Comparison of ENCODE assay signal across 8 cellular contexts in genomic region chr6:3456794-3457709, GRCh38. TPM values are rescaled to one million over a fixed set of nuclear protein-coding genes. Genes with fewer than 3 reads are reported as not detected.
DNase-seq lines count a peak whose midpoint lies in the region; ATAC-seq and TF ChIP-seq lines count a peak whose summit lies in the region.

Gene SLC22A23 (minus strand): TSS chr6:3457050. CDS start chr6:3456559, 491 bp downstream.

- no peaks in the 10 kb centered on the region for H3K9me3 ChIP-seq in DOHH2 (ENCODE audit: control insufficient read depth, insufficient read depth, low read length)
- H3K9me3 ChIP-seq in NT2/D1 (ENCODE audit: insufficient read depth, low read length), result no peaks in the 10 kb centered on the region
- H3K9me3 ChIP-seq in fibroblast of lung (ENCODE audit: control insufficient read depth, insufficient read depth, low read depth, low read length), result no peaks in the 10 kb centered on the region

- no peaks in the 10 kb centered on the region for H3K36me3 Mint-ChIP-seq in natural killer cell

- intact Hi-C loops in natural killer cell (cut with micrococcal nuclease), result no loop called here

- H3K9ac ChIP-seq in NT2/D1 (ENCODE audit: insufficient read length, low read depth) (peak within 1 kb of the TSS; percentile 80), fibroblast of lung (ENCODE audit: insufficient read depth, low read length) (peak within 1 kb of the TSS; percentile 35)

- H3K36me3 ChIP-seq in DOHH2 (ENCODE audit: control insufficient read depth, low read length) (no peaks in the 10 kb centered on the region), NT2/D1 (ENCODE audit: insufficient read depth, insufficient read length, low read length) (peaks cover 2% of the 10 kb centered on the region), fibroblast of lung (ENCODE audit: control insufficient read depth, insufficient read depth, low read length) (no peaks in the 10 kb centered on the region)

- H2AFZ ChIP-seq in fibroblast of lung (ENCODE audit: low read length), result peak within 1 kb of the TSS; percentile 23

- H3K4me3 Mint-ChIP-seq in natural killer cell, result peak within 1 kb of the TSS; percentile 81

- peak; percentile 48 for DNase-seq in NT2/D1 (ENCODE audit: low read depth, low spot score)
- DNase-seq in activated T-cell treated with anti-CD3 and anti-CD28 coated beads, Interleukin-2, amount 50 U/mL, for 48 hours, result peak; percentile 78 to 80
- DNase-seq in fibroblast of lung (ENCODE audit: low read depth in 2 of 2), result peak in 1 of 2 donors; percentile 43
- DNase-seq in natural killer cell, result peak; percentile 24
- peak; percentile 73 to 86 (median 81) for DNase-seq in stimulated activated naive CD4-positive, alpha-beta T cell (lab: John Stamatoyannopoulos, UW)

- no peaks in the 10 kb centered on the region for H3F3A ChIP-seq in DOHH2 (ENCODE audit: control insufficient read depth, insufficient read depth)

- peak within 1 kb of the TSS; percentile 54 for H3K4me3 ChIP-seq in DOHH2 (ENCODE audit: low read length)
- H3K4me3 ChIP-seq in NT2/D1 (ENCODE audit: insufficient read length, low read depth), result peak within 1 kb of the TSS; percentile 47
- H3K4me3 ChIP-seq in fibroblast of lung (replicated peaks in 1 of 4; ENCODE audit: control extremely low read depth in 1 of 4, insufficient read depth in 1 of 4, low read depth in 3 of 4, low read length in 4 of 4), result peak within 1 kb of the TSS; percentile 37 to 57 (median 50)

- no peak within 1 kb of the TSS for H3K27ac ChIP-seq in DOHH2 (ENCODE audit: low read depth, low read length)
- H3K27ac ChIP-seq in fibroblast of lung (ENCODE audit: insufficient read depth, low read length), result no peak within 1 kb of the TSS

- TF ChIP-seq CTCF in DOHH2 (IDR thresholded peaks at IDR 0.05; ENCODE audit: low read depth, low read length, poor library complexity, severe bottlenecking) (peak; percentile 36), fibroblast of lung (conservative IDR thresholded peaks at IDR 0.05 in 1 of 2, IDR thresholded peaks at IDR 0.05 in 1 of 2; ENCODE audit: low read depth in 1 of 2, low read length in 2 of 2) (peak in 1 of 2 donors; percentile 39), natural killer cell (IDR thresholded peaks at IDR 0.05) (peak; percentile 42)

- H3K27me3 Mint-ChIP-seq in natural killer cell (ENCODE audit: low read depth in 2 of 2), result peaks cover 29 to 45% of the 10 kb centered on the region in 2 donors

- H3K4me1 Mint-ChIP-seq in natural killer cell, result peaks cover 7% of the 10 kb centered on the region in 2 donors

- H3K27ac Mint-ChIP-seq in natural killer cell, result no peak within 1 kb of the TSS

- H3K4me2 ChIP-seq in DOHH2 (ENCODE audit: low read length) (peak within 1 kb of the TSS; percentile 69), fibroblast of lung (ENCODE audit: extremely low read depth, insufficient read depth, low read length) (peak within 1 kb of the TSS; percentile 84)

- H3K4me1 ChIP-seq in DOHH2 (ENCODE audit: control insufficient read depth, low read length) (peaks cover 9% of the 10 kb centered on the region; the same call in 1 of the 2 replicates), NT2/D1 (ENCODE audit: insufficient read depth, insufficient read length) (peaks cover 3% of the 10 kb centered on the region), fibroblast of lung (ENCODE audit: control insufficient read depth, extremely low read depth, insufficient read depth, low read length) (peaks cover 3% of the 10 kb centered on the region)

- ATAC-seq in HG02885 (IDR thresholded peaks at IDR 0.05; ENCODE audit: poor library complexity, unreplicated experiment) (peak; percentile 54), natural killer cell (peak; percentile 53 to 74 (median 74)), HG02588 (IDR thresholded peaks at IDR 0.05; ENCODE audit: unreplicated experiment) (no peak)

- H4K20me1 ChIP-seq in DOHH2 (ENCODE audit: control insufficient read depth, insufficient read depth, low read depth, low read length) (peaks cover 7% of the 10 kb centered on the region; the same call in 1 of the 2 replicates), fibroblast of lung (ENCODE audit: control insufficient read depth, extremely low read depth, insufficient read depth, low read length) (no peaks in the 10 kb centered on the region)

- no peaks in the 10 kb centered on the region for H3K9me2 ChIP-seq in DOHH2 (replicated peaks; ENCODE audit: control insufficient read depth, low read length)

- no peaks in the 10 kb centered on the region for H3K9me3 Mint-ChIP-seq in natural killer cell

- H3K79me2 ChIP-seq in DOHH2 (ENCODE audit: control insufficient read depth, low read length) (no peaks in the 10 kb centered on the region), fibroblast of lung (ENCODE audit: control insufficient read depth, insufficient read depth, low read length) (no peaks in the 10 kb centered on the region)

- H3K27me3 ChIP-seq in DOHH2 (ENCODE audit: control insufficient read depth, low read length) (peaks cover 68% of the 10 kb centered on the region), NT2/D1 (ENCODE audit: insufficient read depth, insufficient read length) (peaks cover 15% of the 10 kb centered on the region), fibroblast of lung (ENCODE audit: control insufficient read depth, insufficient read depth, low read length) (peaks cover 24% of the 10 kb centered on the region)

RNA-seq across cellular contexts. Expression of gene SLC22A23, which starts in this region (rescaled TPM):
- 3.0 and 5.1 TPM in 2 replicates for total RNA-seq in fibroblast of lung
- 0.37 and 0.81 TPM in 2 replicates for polyA plus RNA-seq in fibroblast of lung
- polyA plus RNA-seq in fibroblast of lung (2012), result 0.91 and 1.8 TPM in 2 replicates
- 4.0 and 6.3 TPM in 2 replicates for polyA minus RNA-seq in fibroblast of lung (ENCODE audit: low replicate concordance)
- total RNA-seq in natural killer cell, result under 1 TPM; 0.24 to 0.79 (median 0.38) TPM

Comparison
In these comparisons a context has a peak if more than half of its experiments do, and no peak if none do; other contexts are left out.
1. Peak in DNase-seq and ATAC-seq in natural killer cell; RNA of the gene not detected or under 1 TPM.